Comparison of ENCODE assay signal across 8 cellular contexts in the genomic region with DNA sequence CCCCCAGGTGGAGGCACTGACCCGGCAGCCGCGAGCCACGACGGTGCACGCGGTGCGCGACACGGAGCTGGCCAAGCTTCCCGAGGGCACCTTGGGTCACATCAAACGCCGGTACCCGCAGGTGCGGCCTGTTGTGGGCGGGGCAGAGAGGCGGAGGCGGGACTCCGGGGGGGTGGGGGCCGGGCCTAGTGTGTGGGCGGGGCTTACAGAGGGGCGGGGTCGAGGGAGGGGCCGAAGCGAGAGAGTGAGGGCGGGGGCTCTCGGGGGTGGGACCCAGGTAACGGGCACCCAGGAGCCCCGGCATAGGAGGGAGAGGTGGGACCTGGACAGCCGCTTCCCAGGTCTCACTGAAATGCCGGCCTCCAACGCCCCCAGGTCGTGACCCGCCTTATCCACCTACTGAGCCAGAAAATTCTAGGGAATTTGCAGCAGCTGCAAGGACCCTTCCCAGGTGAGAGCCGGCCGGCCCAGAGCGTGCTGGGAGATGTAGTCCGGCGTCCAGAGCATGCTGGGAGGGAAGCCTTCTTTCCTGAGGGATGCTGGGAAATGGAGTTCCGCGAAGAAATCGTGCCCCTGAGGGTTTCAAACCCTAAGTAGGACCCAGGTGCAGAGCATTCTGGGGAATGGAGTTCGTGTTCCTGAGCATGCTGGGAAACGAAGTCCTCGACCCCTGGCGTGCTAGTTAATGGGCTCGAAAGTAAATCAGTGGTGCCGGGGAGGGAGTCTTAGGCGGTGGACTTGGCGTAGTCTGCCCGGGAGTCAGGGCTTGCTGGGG. TPM values are rescaled to one million over a fixed set of nuclear protein-coding genes. Genes with fewer than 3 reads are reported as not detected.
DNase-seq lines count a peak whose midpoint lies in the region; ATAC-seq and TF ChIP-seq lines count a peak whose summit lies in the region.

No MANE protein-coding gene starts in this region.

- DNase-seq in 8988T: peak; percentile 82
- DNase-seq in GM20000 (ENCODE audit: low spot score): peak; percentile 77
- peak; percentile 56 for DNase-seq in activated CD4-positive, alpha-beta T cell treated with anti-CD3 and anti-CD28 coated beads, Interleukin-2, amount 10 ng/mL, durations not matched to agents 7 days and 5 days
- DNase-seq in fibroblast of pulmonary artery (ENCODE audit: low read depth): peak; percentile 52
- DNase-seq in naive thymus-derived CD8-positive, alpha-beta T cell: peak in 6 of 10 donors; percentile 15 to 69 (median 46)
- DNase-seq in NCI-H1694 (lab: John Stamatoyannopoulos, UW): no peak
- DNase-seq in NCI-H1436 (lab: John Stamatoyannopoulos, UW): no peak
- DNase-seq in LoVo (ENCODE audit: low spot score): no peak

- no peak for TF ChIP-seq CTCF in GM20000 (IDR thresholded peaks at IDR 0.05; ENCODE audit: extremely low read depth, missing control alignments)
- TF ChIP-seq CTCF in fibroblast of pulmonary artery (IDR thresholded peaks at IDR 0.05; ENCODE audit: low read length, missing control alignments): no peak

- H3K9me3 Mint-ChIP-seq in activated CD4-positive, alpha-beta T cell treated with anti-CD3 and anti-CD28 coated beads, Interleukin-2, amount 10 ng/mL, durations not matched to agents 7 days and 5 days: no peaks in the 10 kb centered on the region
- no peaks in the 10 kb centered on the region for H3K9me3 Mint-ChIP-seq in naive thymus-derived CD8-positive, alpha-beta T cell

- no peak overlapping the region for H3K4me3 ChIP-seq in fibroblast of pulmonary artery (replicated peaks; ENCODE audit: low read depth, low read length)

- no peak overlapping the region for H3K27ac Mint-ChIP-seq in activated CD4-positive, alpha-beta T cell treated with anti-CD3 and anti-CD28 coated beads, Interleukin-2, amount 10 ng/mL, durations not matched to agents 7 days and 5 days
- H3K27ac Mint-ChIP-seq in naive thymus-derived CD8-positive, alpha-beta T cell: peak overlapping the region in 1 of 10 donors; percentile 90

- H3K4me3 Mint-ChIP-seq in activated CD4-positive, alpha-beta T cell treated with anti-CD3 and anti-CD28 coated beads, Interleukin-2, amount 10 ng/mL, durations not matched to agents 7 days and 5 days: no peak overlapping the region
- peak overlapping the region in 4 of 10 donors; percentile 25 to 48 (median 36) for H3K4me3 Mint-ChIP-seq in naive thymus-derived CD8-positive, alpha-beta T cell

- POLR2A ChIA-PET in activated CD4-positive, alpha-beta T cell treated with anti-CD3 and anti-CD28 coated beads, Interleukin-2, amount 10 ng/mL, durations not matched to agents 7 days and 5 days (lab: Charles Lee): no interaction called here
- POLR2A ChIA-PET in naive thymus-derived CD8-positive, alpha-beta T cell (lab: Charles Lee): interaction anchor here (0.6 kb wide), 1 partner anchor 14 kb away, joined by 3 read pairs; no protein-coding TSS in a partner anchor

- no peaks in the 10 kb centered on the region for H3K27me3 Mint-ChIP-seq in activated CD4-positive, alpha-beta T cell treated with anti-CD3 and anti-CD28 coated beads, Interleukin-2, amount 10 ng/mL, durations not matched to agents 7 days and 5 days
- H3K27me3 Mint-ChIP-seq in naive thymus-derived CD8-positive, alpha-beta T cell: no peaks in the 10 kb centered on the region

- peak; percentile 67 to 94 for ATAC-seq in naive thymus-derived CD8-positive, alpha-beta T cell

- CTCF ChIA-PET in activated CD4-positive, alpha-beta T cell treated with anti-CD3 and anti-CD28 coated beads, Interleukin-2, amount 10 ng/mL, durations not matched to agents 7 days and 5 days (lab: Charles Lee): interaction anchor here (0.7 kb wide), 1 partner anchor 13 kb away, joined by 3 read pairs; no protein-coding TSS in a partner anchor

- peaks cover 35% of the 10 kb centered on the region for H3K36me3 Mint-ChIP-seq in activated CD4-positive, alpha-beta T cell treated with anti-CD3 and anti-CD28 coated beads, Interleukin-2, amount 10 ng/mL, durations not matched to agents 7 days and 5 days (ENCODE audit: low read depth)
- H3K36me3 Mint-ChIP-seq in naive thymus-derived CD8-positive, alpha-beta T cell: peaks cover 0 to 23% (median 9%) of the 10 kb centered on the region in 3 donors

- peaks cover 22% of the 10 kb centered on the region for H3K4me1 Mint-ChIP-seq in activated CD4-positive, alpha-beta T cell treated with anti-CD3 and anti-CD28 coated beads, Interleukin-2, amount 10 ng/mL, durations not matched to agents 7 days and 5 days
- peaks cover 3 to 12% (median 8%) of the 10 kb centered on the region in 4 donors for H3K4me1 Mint-ChIP-seq in naive thymus-derived CD8-positive, alpha-beta T cell

RNA-seq across cellular contexts. Expression of a gene that starts 15.7 kb away (rescaled TPM):
- 100 to 1,000 TPM; 117 to 126 TPM for total RNA-seq in activated CD4-positive, alpha-beta T cell treated with anti-CD3 and anti-CD28 coated beads, Interleukin-2, amount 10 ng/mL, durations not matched to agents 7 days and 5 days
- total RNA-seq in naive thymus-derived CD8-positive, alpha-beta T cell: 100 to 1,000 TPM; 114 to 116 TPM
- polyA plus RNA-seq in naive thymus-derived CD8-positive, alpha-beta T cell: 10 to 100 TPM in 1 of 3 donors, 1 to 10 TPM in 2; 5.9 to 10.2 (median 7.0) TPM

RNA-seq across cellular contexts. Expression of a gene that starts 28.8 kb away (rescaled TPM):
- 10 to 100 TPM; 13.2 to 14.8 TPM for total RNA-seq in activated CD4-positive, alpha-beta T cell treated with anti-CD3 and anti-CD28 coated beads, Interleukin-2, amount 10 ng/mL, durations not matched to agents 7 days and 5 days
- total RNA-seq in naive thymus-derived CD8-positive, alpha-beta T cell: 10 to 100 TPM; 13.7 TPM
- 10 to 100 TPM in 1 of 3 donors, 1 to 10 TPM in 2; 6.5 to 10.1 (median 6.6) TPM for polyA plus RNA-seq in naive thymus-derived CD8-positive, alpha-beta T cell

RNA-seq across cellular contexts. Expression of a gene that starts 35.3 kb away (rescaled TPM):
- 1 to 10 TPM; 6.5 to 6.7 TPM for total RNA-seq in activated CD4-positive, alpha-beta T cell treated with anti-CD3 and anti-CD28 coated beads, Interleukin-2, amount 10 ng/mL, durations not matched to agents 7 days and 5 days
- 10 to 100 TPM; 10.2 to 10.8 TPM for total RNA-seq in naive thymus-derived CD8-positive, alpha-beta T cell
- polyA plus RNA-seq in naive thymus-derived CD8-positive, alpha-beta T cell: 1 to 10 TPM in 2 of 3 donors, under 1 TPM in 1; 0.71 to 2.5 (median 1.7) TPM

RNA-seq across cellular contexts. Expression of a gene that starts 44.5 kb away (rescaled TPM):
- under 1 TPM; 0.21 to 0.57 TPM for total RNA-seq in activated CD4-positive, alpha-beta T cell treated with anti-CD3 and anti-CD28 coated beads, Interleukin-2, amount 10 ng/mL, durations not matched to agents 7 days and 5 days
- total RNA-seq in naive thymus-derived CD8-positive, alpha-beta T cell: 1 to 10 TPM in 1 of 2 experiments, under 1 TPM in 1; 0.99 to 2.2 TPM
- under 1 TPM in 2 of 3 donors, not detected in 1; 0.20 to 0.58 TPM for polyA plus RNA-seq in naive thymus-derived CD8-positive, alpha-beta T cell

Comparison
In these comparisons a context has a peak if more than half of its experiments do, and no peak if none do; other contexts are left out.
1. DNase-seq: peak in 8988T (single experiment), GM20000 (single experiment), activated CD4-positive, alpha-beta T cell treated with anti-CD3 and anti-CD28 coated beads, Interleukin-2, amount 10 ng/mL, durations not matched to agents 7 days and 5 days (single experiment), fibroblast of pulmonary artery (single experiment) and naive thymus-derived CD8-positive, alpha-beta T cell (6 of 10); none in NCI-H1694 (single experiment), NCI-H1436 (single experiment) and LoVo (single experiment).